ENCODE assay signal across 13 cellular contexts in genomic region chr11:2447253-2447950, GRCh38. TPM values are rescaled to one million over a fixed set of nuclear protein-coding genes. Genes with fewer than 3 reads are reported as not detected.
DNase-seq lines count a peak whose midpoint lies in the region; ATAC-seq and TF ChIP-seq lines count a peak whose summit lies in the region.
"Had no signal": no experiment of that assay in that cellular context is flagged by ENCODE, and none has a peak within 500 bp of the region (broad histone marks: within the 10 kb centered on the region; RNA-seq: fewer than 3 reads in every experiment).

No MANE protein-coding gene starts in this region.

- H3K4me1 Mint-ChIP-seq in CD8-positive, alpha-beta T cell (ENCODE audit: low read depth), result peaks cover 34% of the 10 kb centered on the region
- peaks cover 7% of the 10 kb centered on the region for H3K4me1 Mint-ChIP-seq in nephron

- peaks cover 48% of the 10 kb centered on the region for H3K4me1 ChIP-seq in CD8-positive, alpha-beta T cell (ENCODE audit: insufficient read depth, low read length)
- H3K4me1 ChIP-seq in adrenal gland (replicated peaks in 1 of 2), result peaks cover 41 to 42% of the 10 kb centered on the region in 2 donors
- H3K4me1 ChIP-seq: uterus had no signal

- peak overlapping the region; percentile 53 for H3K4me3 ChIP-seq in CD8-positive, alpha-beta T cell (ENCODE audit: low read depth, low read length)
- peak overlapping the region in 3 of 4 donors; percentile 9 to 88 (median 14) for H3K4me3 ChIP-seq in adrenal gland
- H3K4me3 ChIP-seq: gastroesophageal sphincter, uterus had no signal

- 30 to 40% (median 33%) methylated on average over 9 to 12 of the region's 12 CpGs for WGBS in adrenal gland, 4 donors

- POLR2A ChIA-PET in CD8-positive, alpha-beta T cell (lab: Charles Lee), result interaction anchor here (0.8 kb wide), 1 partner anchor 11 kb away, joined by 4 read pairs; no protein-coding TSS in a partner anchor

- no peak for ATAC-seq in CD8-positive, alpha-beta T cell
- no peak for ATAC-seq in GM18517 (IDR thresholded peaks at IDR 0.05; ENCODE audit: unreplicated experiment)
- ATAC-seq: gastroesophageal sphincter had no signal

- CTCF ChIA-PET in CD8-positive, alpha-beta T cell (lab: Charles Lee), result interaction anchor here (1.3 to 8.0 kb wide), 3 partner anchors 27 to 440 kb away, joined by 3 to 53 read pairs (median 8); no protein-coding TSS in a partner anchor

- intact Hi-C loops in CD8-positive, alpha-beta T cell (cut with DNase I, micrococcal nuclease), result no loop called here
- intact Hi-C loops in adrenal gland (cut with DNase I), result loop anchor here (5.0 kb wide), 2 partner anchors 35 to 80 kb away; no protein-coding TSS in a partner anchor

- H3K36me3 Mint-ChIP-seq in CD8-positive, alpha-beta T cell, result peaks cover 3% of the 10 kb centered on the region
- no peaks in the 10 kb centered on the region for H3K36me3 Mint-ChIP-seq in nephron (ENCODE audit: low read depth)

- no peaks in the 10 kb centered on the region for H3K9me3 ChIP-seq in CD8-positive, alpha-beta T cell (ENCODE audit: low read length)
- no peaks in the 10 kb centered on the region for H3K9me3 ChIP-seq in adrenal gland (replicated peaks in 1 of 3)
- H3K9me3 ChIP-seq: uterus had no signal

- H3K27ac Mint-ChIP-seq in CD8-positive, alpha-beta T cell, result peak overlapping the region; percentile 84
- no peak overlapping the region for H3K27ac Mint-ChIP-seq in nephron

- TF ChIP-seq CTCF in CD8-positive, alpha-beta T cell (IDR thresholded peaks at IDR 0.05), result no peak
- TF ChIP-seq CTCF in adrenal gland (IDR thresholded peaks at IDR 0.05) (no peak), nephron (IDR thresholded peaks at IDR 0.05; ENCODE audit: unreplicated experiment in 3 of 3) (no peak)

- H3K27me3 ChIP-seq in CD8-positive, alpha-beta T cell (ENCODE audit: insufficient read depth, low read length), result no peaks in the 10 kb centered on the region
- no peaks in the 10 kb centered on the region for H3K27me3 ChIP-seq in adrenal gland
- H3K27me3 ChIP-seq: uterus had no signal

- DNase-seq in CD8-positive, alpha-beta T cell, result no peak
- DNase-seq in NOMO-1 (lab: John Stamatoyannopoulos, UW; ENCODE audit: unreplicated experiment in 2 of 2) (peak; percentile 55 to 60), adrenal gland (peak; percentile 55 to 85 (median 74)), HuH-7 (ENCODE audit: low spot score) (no peak), Kasumi-1 (lab: John Stamatoyannopoulos, UW) (no peak)
- DNase-seq: DMS153, NCI-H1436, retina, uterus had no signal

- peak overlapping the region; percentile 29 for H3K27ac ChIP-seq in CD8-positive, alpha-beta T cell (ENCODE audit: low read depth, low read length)
- peak overlapping the region in 4 of 5 donors; percentile 50 to 91 (median 74) for H3K27ac ChIP-seq in adrenal gland
- H3K27ac ChIP-seq: gastroesophageal sphincter, uterus had no signal

- peak in 1 of 2 donors; percentile 58 for TF ChIP-seq POLR2A in adrenal gland (IDR thresholded peaks at IDR 0.05)

- H3K27me3 Mint-ChIP-seq in CD8-positive, alpha-beta T cell (ENCODE audit: low read depth), result no peaks in the 10 kb centered on the region
- H3K27me3 Mint-ChIP-seq in nephron (ENCODE audit: low read depth), result peaks cover 50% of the 10 kb centered on the region

- H3K4me3 Mint-ChIP-seq in CD8-positive, alpha-beta T cell, result peak overlapping the region; percentile 91
- H3K4me3 Mint-ChIP-seq in nephron, result peak overlapping the region; percentile 16 to 51 (median 42)

- no peaks in the 10 kb centered on the region for H3K9me3 Mint-ChIP-seq in CD8-positive, alpha-beta T cell
- peaks cover 11% of the 10 kb centered on the region for H3K9me3 Mint-ChIP-seq in nephron

- no peaks in the 10 kb centered on the region for H3K36me3 ChIP-seq in CD8-positive, alpha-beta T cell (ENCODE audit: insufficient read depth, low read length)
- H3K36me3 ChIP-seq in adrenal gland (replicated peaks in 1 of 2), result no peaks in the 10 kb centered on the region
- H3K36me3 ChIP-seq: gastroesophageal sphincter, uterus had no signal

RNA-seq across cellular contexts. Expression of gene KCNQ1, which starts 2.6 kb away (rescaled TPM):
- 10 to 100 TPM; 24.9 to 25.7 TPM for total RNA-seq in CD8-positive, alpha-beta T cell
- 100 to 1,000 TPM; 305 to 447 (median 355) TPM for total RNA-seq in adrenal gland
- 100 to 1,000 TPM; 158 to 231 (median 182) TPM for polyA plus RNA-seq in adrenal gland

RNA-seq across cellular contexts. Expression of gene TRPM5, which starts 3.1 kb away (rescaled TPM):
- under 1 TPM; 0.60 to 0.64 TPM for total RNA-seq in CD8-positive, alpha-beta T cell
- total RNA-seq in adrenal gland, result 1 to 10 TPM in 3 of 8 donors, under 1 TPM in 5; 0.32 to 2.4 (median 0.83) TPM
- polyA plus RNA-seq in adrenal gland, result 1 to 10 TPM in 2 of 3 donors, not detected in 1; 3.0 to 7.4 TPM
- total RNA-seq: gastroesophageal sphincter had no signal
- polyA plus RNA-seq: liver had no signal

RNA-seq across cellular contexts. Expression of gene TSSC4, which starts 46.9 kb away (rescaled TPM):
- 10 to 100 TPM; 48.8 to 49.5 TPM for total RNA-seq in CD8-positive, alpha-beta T cell
- total RNA-seq in adrenal gland, result 10 to 100 TPM; 28.7 to 53.6 (median 35.2) TPM
- 10 to 100 TPM in 2 of 3 donors, 1 to 10 TPM in 1; 3.4 to 94.6 (median 69.6) TPM for polyA plus RNA-seq in adrenal gland

Comparison
In these comparisons a context has a peak if more than half of its experiments do, and no peak if none do; other contexts are left out.
1. DNase-seq: peak in NOMO-1 (2 of 2) and adrenal gland (7 of 7); none in CD8-positive, alpha-beta T cell (0 of 7), HuH-7 (single experiment) and Kasumi-1 (0 of 2).
2. RNA of gene KCNQ1, which starts 2.6 kb away (total RNA-seq): 305 to 447 TPM in adrenal gland; 24.9 to 25.7 TPM in CD8-positive, alpha-beta T cell; every median in the first group is over 10 times any median in the second.
3. intact Hi-C loops: an anchor here in adrenal gland (5.0 kb wide); none called in CD8-positive, alpha-beta T cell.